In genomic region chrX:16310326-16310725, GRCh38 we compare ENCODE assay signal across 26 cellular contexts.
"Had no signal": no experiment of that assay in that cellular context is flagged by ENCODE, and none has a peak within 500 bp of the region (broad histone marks: within the 10 kb centered on the region; RNA-seq: fewer than 3 reads in every experiment).

No MANE protein-coding gene starts in this region.

- H3K9ac ChIP-seq: neural progenitor cell, parathyroid adenoma had no signal

- H3K27ac Mint-ChIP-seq: activated naive CD4-positive, alpha-beta T cell treated with anti-CD3 and anti-CD28 coated beads, Interleukin-2, amount 50 U/mL, for 72 hours; activated T-cell treated with anti-CD3 and anti-CD28 coated beads, Interleukin-2, amount 50 U/mL, for 72 hours; naive thymus-derived CD4-positive, alpha-beta T cell; neural progenitor cell; T-helper 2 cell treated with Interferon-gamma antibody and Interleukin-4, amounts not matched to agents 5 μg/mL and 100 μg/mL, for 36 hours had no signal

- H3K4me1 ChIP-seq: esophagus squamous epithelium, neural progenitor cell, parathyroid adenoma, psoas muscle, right atrium auricular region, tibial nerve had no signal

- H3K27ac ChIP-seq: epithelial cell of prostate, esophagus squamous epithelium, neural progenitor cell, parathyroid adenoma, psoas muscle, right atrium auricular region, tibial nerve had no signal

- ATAC-seq: activated naive CD4-positive, alpha-beta T cell treated with anti-CD3 and anti-CD28 coated beads, Interleukin-2, amount 50 U/mL, for 72 hours; activated T-cell treated with anti-CD3 and anti-CD28 coated beads, Interleukin-2, amount 50 U/mL, for 72 hours; naive thymus-derived CD4-positive, alpha-beta T cell; psoas muscle had no signal

- H3K4me3 ChIP-seq: esophagus squamous epithelium, neural progenitor cell, psoas muscle, right atrium auricular region, tibial nerve had no signal

- H3K36me3 Mint-ChIP-seq: activated naive CD4-positive, alpha-beta T cell treated with anti-CD3 and anti-CD28 coated beads, Interleukin-2, amount 50 U/mL, for 72 hours; naive thymus-derived CD4-positive, alpha-beta T cell; neural progenitor cell had no signal

- H3K9me3 ChIP-seq: esophagus squamous epithelium, psoas muscle, right atrium auricular region, tibial nerve had no signal

- H3K4me3 Mint-ChIP-seq: activated T-cell treated with anti-CD3 and anti-CD28 coated beads, Interleukin-2, amount 50 U/mL, for 72 hours; naive thymus-derived CD4-positive, alpha-beta T cell; neural progenitor cell; T-helper 2 cell treated with Interferon-gamma antibody and Interleukin-4, amounts not matched to agents 5 μg/mL and 100 μg/mL, for 36 hours had no signal

- H2AFZ ChIP-seq: neural progenitor cell, parathyroid adenoma had no signal

- H3K4me2 ChIP-seq: neural progenitor cell had no signal

- H3K79me2 ChIP-seq: parathyroid adenoma had no signal

- H3K4me1 Mint-ChIP-seq: naive thymus-derived CD4-positive, alpha-beta T cell; neural progenitor cell had no signal

- H3K27me3 ChIP-seq: neural progenitor cell, right atrium auricular region had no signal

- H3K9me3 Mint-ChIP-seq: activated naive CD4-positive, alpha-beta T cell treated with anti-CD3 and anti-CD28 coated beads, Interleukin-2, amount 50 U/mL, for 72 hours; activated T-cell treated with anti-CD3 and anti-CD28 coated beads, Interleukin-2, amount 50 U/mL, for 72 hours; neural progenitor cell; T-helper 2 cell treated with Interferon-gamma antibody and Interleukin-4, amounts not matched to agents 5 μg/mL and 100 μg/mL, for 36 hours had no signal

- FAIRE-seq: keratinocyte had no signal

- H3K36me3 ChIP-seq: esophagus squamous epithelium, neural progenitor cell, right atrium auricular region, tibial nerve had no signal

- DNase-seq: activated CD4-positive, alpha-beta T cell treated with anti-CD3 and anti-CD28 coated beads for 4 hours; activated CD4-positive, alpha-beta T cell treated with anti-CD3 and anti-CD28 coated beads, Interleukin-2, amount 50 U/mL, for 4 hours; activated naive CD4-positive, alpha-beta T cell; activated T-cell treated with anti-CD3 and anti-CD28 coated beads for 4 hours; activated T-cell treated with anti-CD3 and anti-CD28 coated beads, Interleukin-2, amount 50 U/mL, for 72 hours; anterior cingulate cortex; dermis blood vessel endothelial cell; effector CD4-positive, alpha-beta T cell; esophagus squamous epithelium; foreskin melanocyte; mammary epithelial cell; naive thymus-derived CD4-positive, alpha-beta T cell; occipital lobe; psoas muscle; stimulated activated CD4-positive, alpha-beta T cell treated with anti-CD3 and anti-CD28 coated beads, Interleukin-15, amount 100 ng/mL, for 24 hours; stimulated activated CD4-positive, alpha-beta T cell treated with anti-CD3 and anti-CD28 coated beads, Interleukin-2, amount 100 ng/mL, for 24 hours; stimulated activated naive CD4-positive, alpha-beta T cell; T-helper 1 cell had no signal
